ENCODE assay signal across 11 cellular contexts in genomic region chr1:182617734-182618288, GRCh38. TPM values are rescaled to one million over a fixed set of nuclear protein-coding genes. Genes with fewer than 3 reads are reported as not detected.
A peak's percentile ranks its signal among the peaks of the same experiment; 100 is the strongest.
DNase-seq lines count a peak whose midpoint lies in the region; FAIRE-seq and TF ChIP-seq lines count a peak whose summit lies in the region.
"Had no signal": no experiment of that assay in that cellular context is flagged by ENCODE, and none has a peak within 500 bp of the region (broad histone marks: within the 10 kb centered on the region; RNA-seq: fewer than 3 reads in every experiment).

No MANE protein-coding gene starts in this region.

- peaks cover 33% of the 10 kb centered on the region for H3K4me1 Mint-ChIP-seq in astrocyte (ENCODE audit: low read depth, unreplicated experiment)

- H3K27me3 ChIP-seq in astrocyte (ENCODE audit: insufficient read depth, low read length), result peaks cover 7% of the 10 kb centered on the region

- no peak overlapping the region for H3K4me3 ChIP-seq in astrocyte (ENCODE audit: insufficient read depth, low read depth, low read length)

- H3K4me2 ChIP-seq in astrocyte (ENCODE audit: low read length), result peak overlapping the region; percentile 47

- H3K27me3 Mint-ChIP-seq in astrocyte (ENCODE audit: low read depth, unreplicated experiment), result peaks cover 2% of the 10 kb centered on the region

- peaks cover 24% of the 10 kb centered on the region for H3K4me1 ChIP-seq in astrocyte (ENCODE audit: insufficient read depth, low read length)

- H3K36me3 Mint-ChIP-seq in astrocyte (ENCODE audit: low read depth, unreplicated experiment), result no peaks in the 10 kb centered on the region

- H3K79me2 ChIP-seq in astrocyte (ENCODE audit: insufficient read depth, low read length), result no peaks in the 10 kb centered on the region

- H3K9ac ChIP-seq in astrocyte (ENCODE audit: low read length), result no peak overlapping the region

- no peak overlapping the region for H2AFZ ChIP-seq in astrocyte (ENCODE audit: low read depth, low read length)

- no peak overlapping the region for H3K27ac ChIP-seq in astrocyte (ENCODE audit: low read depth, low read length)

- no peaks in the 10 kb centered on the region for H3K9me3 ChIP-seq in astrocyte (ENCODE audit: insufficient read depth, low read depth, low read length)

- peaks cover 2% of the 10 kb centered on the region for H3K9me3 Mint-ChIP-seq in astrocyte (ENCODE audit: unreplicated experiment)

- FAIRE-seq in astrocyte (lab: Jason Lieb, UNC), result no peak
- FAIRE-seq: endothelial cell of umbilical vein, H54 had no signal

- no peaks in the 10 kb centered on the region for H3K36me3 ChIP-seq in astrocyte (ENCODE audit: insufficient read depth, low read length)

- no peak overlapping the region for H3K4me3 Mint-ChIP-seq in astrocyte (ENCODE audit: unreplicated experiment)

- H4K20me1 ChIP-seq in astrocyte (ENCODE audit: insufficient read depth, low read length), result no peaks in the 10 kb centered on the region

- DNase-seq in Daoy (ENCODE audit: low read depth) (peak; percentile 86), LHCN-M2 (ENCODE audit: low read depth) (peak; percentile 55), astrocyte (ENCODE audit: low read depth) (peak; percentile 52), middle frontal gyrus (ENCODE audit: extremely low spot score, low spot score) (peak; percentile 56), HuH-7.5 (ENCODE audit: low spot score) (no peak), HCEC 1CT (no peak), ecto neural progenitor cell (ENCODE audit: low spot score) (no peak), NCI-H526 treated with DMSO at 0.1 percent for 48 hours (lab: John Stamatoyannopoulos, UW) (no peak)
- DNase-seq: activated T-cell treated with anti-CD3 and anti-CD28 coated beads, Interleukin-2, amount 50 U/mL, for 1 hour had no signal

- no peak for TF ChIP-seq CTCF in astrocyte (IDR thresholded peaks at IDR 0.05; ENCODE audit: insufficient read depth, low read depth, low read length)

- H3K27ac Mint-ChIP-seq in astrocyte (ENCODE audit: unreplicated experiment), result peak overlapping the region; percentile 82

RNA-seq across cellular contexts. Expression of gene RGS16, which starts 13.6 kb away (rescaled TPM):
- total RNA-seq in Daoy (2014; rRNA removed; shearing (Covaris generic)), result 0.91 and 1.6 TPM in 2 replicates
- total RNA-seq in LHCN-M2 (2014; rRNA removed) (0.06 TPM in 1 of 2 replicates, not detected in the other), astrocyte (4.3 and 5.7 TPM in 2 replicates)
- 0.02 TPM for polyA plus RNA-seq in LHCN-M2 (2012)
- total RNA-seq: endothelial cell of umbilical vein had no signal
- polyA plus RNA-seq: endothelial cell of umbilical vein had no signal

RNA-seq across cellular contexts. Expression of gene RNASEL, which starts 28.8 kb away (rescaled TPM):
- 5.6 and 6.5 TPM in 2 replicates for total RNA-seq in Daoy (2014; rRNA removed; shearing (Covaris generic))
- total RNA-seq in LHCN-M2 (2014; rRNA removed), result 5.7 and 6.1 TPM in 2 replicates
- polyA plus RNA-seq in LHCN-M2 (2012), result 2.8 TPM
- total RNA-seq in astrocyte, result 1.8 and 2.5 TPM in 2 replicates

Comparison
In these comparisons a context has a peak if more than half of its experiments do, and no peak if none do; other contexts are left out.
1. DNase-seq: peak in Daoy (single experiment), LHCN-M2 (single experiment), astrocyte (single experiment) and middle frontal gyrus (single experiment); none in HuH-7.5 (single experiment), HCEC 1CT (single experiment), ecto neural progenitor cell (single experiment) and NCI-H526 treated with DMSO at 0.1 percent for 48 hours (single experiment).